1 cellular context compared by ENCODE assay signal in genomic region chr14:42508209-42508946, GRCh38.
TF ChIP-seq lines count a peak whose summit lies in the region.

No MANE protein-coding gene starts in this region.

TF ChIP-seq in WTC11, 78 proteins besides CTCF, POLR2A, EP300 and RAD21 (continued from another document):
- no peak for TF ChIP-seq PREB (CRISPR knock-in tag; IDR thresholded peaks at IDR 0.05; ENCODE audit: borderline replicate concordance)
- TF ChIP-seq E2F1 (CRISPR knock-in tag; IDR thresholded peaks at IDR 0.05) = no peak
- TF ChIP-seq USF1 (CRISPR knock-in tag; IDR thresholded peaks at IDR 0.05) = no peak
- TF ChIP-seq E2F5 (CRISPR knock-in tag; IDR thresholded peaks at IDR 0.05) = no peak
- no peak for TF ChIP-seq AFF4 (CRISPR knock-in tag; IDR thresholded peaks at IDR 0.05; ENCODE audit: borderline replicate concordance)
- TF ChIP-seq HMGXB4 (CRISPR knock-in tag; IDR thresholded peaks at IDR 0.05) = no peak
- no peak for TF ChIP-seq ATF6 (CRISPR knock-in tag; IDR thresholded peaks at IDR 0.05)
- TF ChIP-seq FOXP4 (CRISPR knock-in tag; IDR thresholded peaks at IDR 0.05) = no peak
- TF ChIP-seq GABPB1 (CRISPR knock-in tag; IDR thresholded peaks at IDR 0.05) = no peak
